ENCODE assay signal across 16 cellular contexts in genomic region chr12:119447618-119448017, GRCh38.
"Had no signal": no experiment of that assay in that cellular context is flagged by ENCODE, and none has a peak within 500 bp of the region (broad histone marks: within the 10 kb centered on the region; RNA-seq: fewer than 3 reads in every experiment).

No MANE protein-coding gene starts in this region.

- H3K9me3 Mint-ChIP-seq: activated naive CD4-positive, alpha-beta T cell treated with anti-CD3 and anti-CD28 coated beads, Interleukin-2, amount 50 U/mL, for 72 hours; natural killer cell; stimulated activated memory B cell treated with anti-CD40 and anti-IgM and Interleukin-4, amounts not matched to agents 10 μg/mL and 1 μg/mL and 100 μg/mL, for 72 hours had no signal

- H3K27ac ChIP-seq: adrenal gland, breast epithelium, sigmoid colon, spleen, upper lobe of right lung had no signal

- H3K9me3 ChIP-seq: adrenal gland, breast epithelium, sigmoid colon, spleen, upper lobe of right lung had no signal

- H3K36me3 Mint-ChIP-seq: activated naive CD4-positive, alpha-beta T cell treated with anti-CD3 and anti-CD28 coated beads, Interleukin-2, amount 50 U/mL, for 72 hours; natural killer cell; stimulated activated memory B cell treated with anti-CD40 and anti-IgM and Interleukin-4, amounts not matched to agents 10 μg/mL and 1 μg/mL and 100 μg/mL, for 72 hours had no signal

- DNase-seq: activated CD4-positive, alpha-beta T cell treated with anti-CD3 and anti-CD28 coated beads, Interleukin-2, amount 50 U/mL, for 4 hours; activated gamma-delta T cell; adrenal gland; cerebellar nuclear complex; effector CD4-positive, alpha-beta T cell; kidney; natural killer cell; posterior cingulate gyrus; sigmoid colon; spleen; stimulated activated CD4-positive, alpha-beta T cell treated with anti-CD3 and anti-CD28 coated beads, Interleukin-4, amount 100 ng/mL, for 4 hours; upper lobe of right lung had no signal

- H3K36me3 ChIP-seq: adrenal gland, breast epithelium, sigmoid colon, spleen, upper lobe of right lung had no signal

- H3K4me1 Mint-ChIP-seq: stimulated activated memory B cell treated with anti-CD40 and anti-IgM and Interleukin-4, amounts not matched to agents 10 μg/mL and 1 μg/mL and 100 μg/mL, for 72 hours had no signal

- H3K27me3 ChIP-seq: sigmoid colon, upper lobe of right lung had no signal

- H3K4me3 Mint-ChIP-seq: natural killer cell; stimulated activated memory B cell treated with anti-CD40 and anti-IgM and Interleukin-4, amounts not matched to agents 10 μg/mL and 1 μg/mL and 100 μg/mL, for 72 hours had no signal

- H3K27ac Mint-ChIP-seq: activated naive CD4-positive, alpha-beta T cell treated with anti-CD3 and anti-CD28 coated beads, Interleukin-2, amount 50 U/mL, for 72 hours; natural killer cell; stimulated activated memory B cell treated with anti-CD40 and anti-IgM and Interleukin-4, amounts not matched to agents 10 μg/mL and 1 μg/mL and 100 μg/mL, for 72 hours had no signal

- H3K4me1 ChIP-seq: adrenal gland, breast epithelium, spleen, upper lobe of right lung had no signal

- H3K4me3 ChIP-seq: adrenal gland, breast epithelium, lung, sigmoid colon, spleen, upper lobe of right lung had no signal
